2 cellular contexts compared by ENCODE assay signal in the genomic region with DNA sequence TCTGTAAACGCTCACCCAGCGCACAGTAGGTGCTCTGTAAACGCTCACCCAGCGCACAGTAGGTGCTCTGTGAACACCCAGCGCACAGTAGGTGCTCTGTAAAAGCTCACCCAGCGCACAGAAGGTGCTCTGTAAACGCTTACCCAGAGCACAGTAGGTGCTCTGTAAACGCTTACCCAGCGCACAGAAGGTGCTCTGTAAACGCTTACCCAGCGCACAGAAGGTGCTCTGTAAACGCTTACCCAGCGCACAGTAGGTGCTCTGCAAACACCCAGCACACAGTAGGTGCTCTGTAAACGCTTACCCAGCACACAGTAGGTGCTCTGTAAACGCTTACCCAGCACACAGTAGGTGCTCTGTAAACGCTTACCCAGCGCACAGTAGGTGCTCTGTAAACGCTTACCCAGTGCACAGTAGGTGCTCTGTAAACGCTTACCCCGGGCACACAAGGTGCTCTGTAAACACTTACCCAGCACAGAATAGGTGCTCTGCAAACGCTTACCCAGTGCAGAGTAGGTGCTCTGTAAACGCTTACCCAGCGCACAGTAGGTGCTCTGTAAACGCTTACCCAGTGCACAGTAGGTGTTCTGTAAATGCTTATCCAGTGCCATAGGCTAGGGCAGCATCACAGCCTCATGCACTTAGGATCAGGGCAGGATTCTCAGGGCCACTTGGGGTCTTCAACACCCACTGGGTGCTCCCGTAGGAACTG.
TF ChIP-seq lines count a peak whose summit lies in the region.

No MANE protein-coding gene starts in this region.

TF ChIP-seq in HEK293, 187 proteins besides CTCF, POLR2A, EP300 and RAD21:
- TF ChIP-seq ZNF792 (tag by site-specific recombination; IDR thresholded peaks at IDR 0.05) (peak; percentile 92), ZSCAN16 (tag by site-specific recombination; IDR thresholded peaks at IDR 0.05) (peak; percentile 100)
- TF ChIP-seq, protein P1, sequence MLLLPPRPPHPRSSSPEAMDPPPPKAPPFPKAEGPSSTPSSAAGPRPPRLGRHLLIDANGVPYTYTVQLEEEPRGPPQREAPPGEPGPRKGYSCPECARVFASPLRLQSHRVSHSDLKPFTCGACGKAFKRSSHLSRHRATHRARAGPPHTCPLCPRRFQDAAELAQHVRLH (tag by site-specific recombination; IDR thresholded peaks at IDR 0.05) = peak; percentile 88

TF ChIP-seq in H1, 55 proteins besides CTCF, POLR2A, EP300 and RAD21:
- TF ChIP-seq KDM1A (IDR thresholded peaks at IDR 0.05; ENCODE audit: borderline replicate concordance, low read length) = peak; percentile 29; the same call in 1 of the 2 replicates
TF ChIP-seq in H1: peak in this region for 1; not testable (repeated sequence) for 54.
